28 cellular contexts compared by ENCODE assay signal in the genomic region with DNA sequence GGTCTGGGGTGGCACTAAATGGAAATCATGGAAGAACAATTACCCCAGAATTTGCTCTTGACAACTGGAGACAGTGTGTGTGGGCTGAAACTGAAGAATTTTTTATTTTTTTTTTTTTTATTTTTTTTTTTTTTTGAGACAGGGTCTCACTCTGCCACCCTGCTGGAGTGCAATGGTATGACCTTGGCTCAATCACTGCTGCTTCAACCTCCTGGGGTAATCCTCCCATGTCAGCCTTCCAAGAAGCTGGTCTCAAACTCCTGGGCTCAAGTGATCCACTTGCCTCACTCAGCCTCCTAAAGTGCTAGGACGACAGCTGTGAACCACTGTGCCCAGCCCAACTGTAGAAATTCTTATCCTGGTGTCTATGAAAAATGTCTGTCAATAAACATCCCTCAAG.
DNase-seq lines count a peak whose midpoint lies in the region; ATAC-seq, FAIRE-seq and TF ChIP-seq lines count a peak whose summit lies in the region.
"Had no signal": no experiment of that assay in that cellular context is flagged by ENCODE, and none has a peak within 500 bp of the region (broad histone marks: within the 10 kb centered on the region; RNA-seq: fewer than 3 reads in every experiment).

No MANE protein-coding gene starts in this region.

- no peaks in the 10 kb centered on the region for H3K9me3 ChIP-seq in suprapubic skin
- no peaks in the 10 kb centered on the region for H3K9me3 ChIP-seq in kidney (ENCODE audit: control insufficient read depth in 1 of 2, low read length in 2 of 2)
- H3K9me3 ChIP-seq: adrenal gland, MG63, spleen, uterus had no signal

- FAIRE-seq in kidney (lab: Jason Lieb, UNC) = no peak
- FAIRE-seq: G401.6, H1 had no signal

- TF ChIP-seq CTCF in HFFc6 (IDR thresholded peaks at IDR 0.05) = peak; percentile 14; the same call in 1 of the 2 replicates
- TF ChIP-seq CTCF in osteocyte (IDR thresholded peaks at IDR 0.05) = no peak
- no peak for TF ChIP-seq CTCF in suprapubic skin (IDR thresholded peaks at IDR 0.05)
- TF ChIP-seq CTCF in kidney (IDR thresholded peaks at IDR 0.05; ENCODE audit: borderline replicate concordance, extremely low read depth, insufficient read depth) = no peak

- no peak overlapping the region for H3K9ac ChIP-seq in kidney (ENCODE audit: low read length in 2 of 2)

- no peaks in the 10 kb centered on the region for H3K27me3 Mint-ChIP-seq in activated CD4-positive, alpha-beta T cell treated with anti-CD3 and anti-CD28 coated beads, Interleukin-2, amount 10 ng/mL, durations not matched to agents 7 days and 5 days
- H3K27me3 Mint-ChIP-seq in HFFc6 (ENCODE audit: insufficient read depth) (no peaks in the 10 kb centered on the region), osteocyte (ENCODE audit: unreplicated experiment) (no peaks in the 10 kb centered on the region)
- H3K27me3 Mint-ChIP-seq in activated naive CD8-positive, alpha-beta T cell treated with anti-CD3 and anti-CD28 coated beads, Interleukin-2, amount 10 ng/mL, durations not matched to agents 7 days and 5 days = no peaks in the 10 kb centered on the region

- H3K4me3 Mint-ChIP-seq in activated CD4-positive, alpha-beta T cell treated with anti-CD3 and anti-CD28 coated beads, Interleukin-2, amount 10 ng/mL, durations not matched to agents 7 days and 5 days = no peak overlapping the region
- H3K4me3 Mint-ChIP-seq in HFFc6 (no peak overlapping the region), osteocyte (ENCODE audit: unreplicated experiment) (no peak overlapping the region)
- H3K4me3 Mint-ChIP-seq in activated naive CD8-positive, alpha-beta T cell treated with anti-CD3 and anti-CD28 coated beads, Interleukin-2, amount 10 ng/mL, durations not matched to agents 7 days and 5 days = no peak overlapping the region

- POLR2A ChIA-PET in activated CD4-positive, alpha-beta T cell treated with anti-CD3 and anti-CD28 coated beads, Interleukin-2, amount 10 ng/mL, durations not matched to agents 7 days and 5 days (lab: Charles Lee) = no interaction called here
- POLR2A ChIA-PET in activated naive CD8-positive, alpha-beta T cell treated with anti-CD3 and anti-CD28 coated beads, Interleukin-2, amount 10 ng/mL, durations not matched to agents 7 days and 5 days (lab: Charles Lee) = interaction anchor here (1.0 kb wide), 1 partner anchor 40 kb away, joined by 4 read pairs; no protein-coding TSS in a partner anchor

- peaks cover 28% of the 10 kb centered on the region for H3K36me3 Mint-ChIP-seq in activated CD4-positive, alpha-beta T cell treated with anti-CD3 and anti-CD28 coated beads, Interleukin-2, amount 10 ng/mL, durations not matched to agents 7 days and 5 days (ENCODE audit: low read depth)
- H3K36me3 Mint-ChIP-seq in HFFc6 (ENCODE audit: low read depth) = peaks cover 4% of the 10 kb centered on the region
- peaks cover 11% of the 10 kb centered on the region for H3K36me3 Mint-ChIP-seq in activated naive CD8-positive, alpha-beta T cell treated with anti-CD3 and anti-CD28 coated beads, Interleukin-2, amount 10 ng/mL, durations not matched to agents 7 days and 5 days
- H3K36me3 Mint-ChIP-seq in osteocyte (ENCODE audit: unreplicated experiment) = peaks cover 6% of the 10 kb centered on the region
- H3K36me3 Mint-ChIP-seq: IgD-negative memory B cell had no signal

- TF ChIP-seq EP300 in suprapubic skin (IDR thresholded peaks at IDR 0.05) = no peak

- H3K27ac ChIP-seq in caudate nucleus (ENCODE audit: low read depth, low read length) = no peak overlapping the region
- no peak overlapping the region for H3K27ac ChIP-seq in suprapubic skin
- H3K27ac ChIP-seq in kidney (ENCODE audit: low read depth in 2 of 2, low read length in 2 of 2) = no peak overlapping the region
- H3K27ac ChIP-seq: adrenal gland, epithelial cell of prostate, SK-N-MC, uterus had no signal

- H3K4me1 ChIP-seq in suprapubic skin = no peaks in the 10 kb centered on the region
- no peaks in the 10 kb centered on the region for H3K4me1 ChIP-seq in kidney (ENCODE audit: control insufficient read depth in 1 of 2, insufficient read depth in 1 of 2, low read depth in 1 of 2, low read length in 2 of 2)
- H3K4me1 ChIP-seq: adrenal gland, uterus had no signal

- H3K36me3 ChIP-seq in suprapubic skin (no peaks in the 10 kb centered on the region), kidney (ENCODE audit: control insufficient read depth in 1 of 2, insufficient read depth in 2 of 2, low read length in 2 of 2) (no peaks in the 10 kb centered on the region)
- H3K36me3 ChIP-seq: adrenal gland, MG63, uterus had no signal

- CTCF ChIA-PET in activated CD4-positive, alpha-beta T cell treated with anti-CD3 and anti-CD28 coated beads, Interleukin-2, amount 10 ng/mL, durations not matched to agents 7 days and 5 days (lab: Charles Lee) = no interaction called here

- TF ChIP-seq POLR2A in suprapubic skin (IDR thresholded peaks at IDR 0.05) = no peak

- ATAC-seq in activated naive CD8-positive, alpha-beta T cell treated with anti-CD3 and anti-CD28 coated beads, Interleukin-2, amount 10 ng/mL, durations not matched to agents 7 days and 5 days (ENCODE audit: low read depth) = no peak
- ATAC-seq: left ventricle myocardium superior had no signal

- no peak overlapping the region for H3K4me3 ChIP-seq in suprapubic skin
- H3K4me3 ChIP-seq in kidney (ENCODE audit: low read length in 2 of 2) = no peak overlapping the region
- H3K4me3 ChIP-seq: adrenal gland, MG63, SK-N-MC, spleen, uterus had no signal

- no peaks in the 10 kb centered on the region for H3K9me3 Mint-ChIP-seq in activated CD4-positive, alpha-beta T cell treated with anti-CD3 and anti-CD28 coated beads, Interleukin-2, amount 10 ng/mL, durations not matched to agents 7 days and 5 days
- H3K9me3 Mint-ChIP-seq in HFFc6 (no peaks in the 10 kb centered on the region), osteocyte (ENCODE audit: unreplicated experiment) (peaks cover 3% of the 10 kb centered on the region)
- H3K9me3 Mint-ChIP-seq in activated naive CD8-positive, alpha-beta T cell treated with anti-CD3 and anti-CD28 coated beads, Interleukin-2, amount 10 ng/mL, durations not matched to agents 7 days and 5 days = no peaks in the 10 kb centered on the region

- WGBS in suprapubic skin = 79% methylated on average over 1 of the region's 1 CpG

- DNase-seq in activated CD4-positive, alpha-beta T cell treated with anti-CD3 and anti-CD28 coated beads, Interleukin-2, amount 10 ng/mL, durations not matched to agents 7 days and 5 days = no peak
- DNase-seq in activated CD4-positive, alpha-beta T cell treated with anti-CD3 and anti-CD28 coated beads for 48 hours = no peak
- DNase-seq in HFFc6 = no peak
- DNase-seq in activated naive CD8-positive, alpha-beta T cell treated with anti-CD3 and anti-CD28 coated beads, Interleukin-2, amount 10 ng/mL, durations not matched to agents 7 days and 5 days = no peak
- DNase-seq in osteocyte (ENCODE audit: extremely low spot score, unreplicated experiment) = no peak
- no peak for DNase-seq in caudate nucleus (lab: John Stamatoyannopoulos, UW)
- no peak for DNase-seq in suprapubic skin (ENCODE audit: low spot score in 2 of 2)
- DNase-seq in kidney = no peak
- DNase-seq: activated CD4-positive, alpha-beta T cell treated with anti-CD3 and anti-CD28 coated beads, Interleukin-2, amount 50 U/mL, for 1 hour; activated T-cell treated with anti-CD3 and anti-CD28 coated beads, Interleukin-2, amount 50 U/mL, for 48 hours; adrenal gland; C1 segment of cervical spinal cord; DMS 273 treated with DMSO at 0.1 percent for 48 hours; left ventricle myocardium superior; MG63; NCI-H1436; NCI-H524 treated with DMSO at 0.1 percent for 48 hours; nucleus accumbens; RPMI8226; spleen; stimulated activated CD4-positive, alpha-beta T cell treated with anti-CD3 and anti-CD28 coated beads, Interleukin-4, amount 100 ng/mL, for 24 hours; substantia nigra; uterus had no signal

- no peaks in the 10 kb centered on the region for H3K27me3 ChIP-seq in suprapubic skin
- H3K27me3 ChIP-seq: adrenal gland, MG63, spleen, uterus had no signal

- peak overlapping the region; percentile 41 for H3K27ac Mint-ChIP-seq in activated CD4-positive, alpha-beta T cell treated with anti-CD3 and anti-CD28 coated beads, Interleukin-2, amount 10 ng/mL, durations not matched to agents 7 days and 5 days
- H3K27ac Mint-ChIP-seq in HFFc6 (no peak overlapping the region), osteocyte (ENCODE audit: unreplicated experiment) (peak overlapping the region; percentile 60)
- H3K27ac Mint-ChIP-seq in activated naive CD8-positive, alpha-beta T cell treated with anti-CD3 and anti-CD28 coated beads, Interleukin-2, amount 10 ng/mL, durations not matched to agents 7 days and 5 days = peak overlapping the region; percentile 21

- intact Hi-C loops in kidney (cut with DNase I) = no loop called here

- peaks cover 26% of the 10 kb centered on the region for H3K4me1 Mint-ChIP-seq in activated CD4-positive, alpha-beta T cell treated with anti-CD3 and anti-CD28 coated beads, Interleukin-2, amount 10 ng/mL, durations not matched to agents 7 days and 5 days
- peaks cover 22% of the 10 kb centered on the region for H3K4me1 Mint-ChIP-seq in HFFc6 (ENCODE audit: low read depth)
- H3K4me1 Mint-ChIP-seq in activated naive CD8-positive, alpha-beta T cell treated with anti-CD3 and anti-CD28 coated beads, Interleukin-2, amount 10 ng/mL, durations not matched to agents 7 days and 5 days = peaks cover 12% of the 10 kb centered on the region
- H3K4me1 Mint-ChIP-seq in osteocyte (ENCODE audit: unreplicated experiment) = peaks cover 27% of the 10 kb centered on the region
